18 cellular contexts compared by ENCODE assay signal in the genomic region with DNA sequence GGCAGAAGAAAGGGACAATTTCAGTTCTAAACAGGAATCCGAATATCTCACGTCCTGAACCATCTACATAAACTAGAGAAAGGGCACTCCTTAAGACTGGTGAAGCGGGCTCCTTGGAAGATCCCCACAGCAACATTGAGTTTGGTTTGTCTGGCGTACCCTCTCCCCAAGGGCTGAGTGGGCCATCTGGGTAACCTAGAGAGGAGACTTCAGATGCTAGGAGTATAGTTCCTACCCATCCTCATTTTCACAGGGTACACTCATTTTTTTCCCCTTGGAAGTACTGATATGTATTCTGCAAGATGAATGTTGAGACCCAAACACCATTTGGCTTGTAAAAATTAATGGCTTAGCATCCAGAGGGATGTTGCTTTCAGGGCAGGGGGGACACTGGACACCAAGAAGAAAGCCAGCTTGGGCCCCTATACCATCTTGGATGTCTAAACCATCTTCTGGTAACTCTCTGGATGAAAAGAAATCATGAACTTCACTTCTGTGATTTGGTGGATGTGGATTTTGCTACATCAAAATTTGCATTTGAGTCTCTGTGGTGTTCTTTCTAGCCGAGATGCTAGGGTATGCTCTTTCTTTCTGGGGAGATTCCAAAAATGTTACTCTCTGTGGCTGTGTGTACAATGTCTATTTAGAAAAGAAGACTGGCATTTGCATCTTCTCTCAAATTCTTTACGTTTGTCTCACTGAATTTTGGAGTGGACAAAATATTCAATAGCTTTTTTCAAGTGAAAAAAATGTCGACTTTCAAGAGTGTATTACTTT.
DNase-seq lines count a peak whose midpoint lies in the region; ATAC-seq and TF ChIP-seq lines count a peak whose summit lies in the region.
"Had no signal": no experiment of that assay in that cellular context is flagged by ENCODE, and none has a peak within 500 bp of the region (broad histone marks: within the 10 kb centered on the region; RNA-seq: fewer than 3 reads in every experiment).

No MANE protein-coding gene starts in this region.

- no TSS peak for BruUV-seq in Calu3 (replicated peaks; lab: Mats Ljungman, UMichigan)

- peak; percentile 23 for ATAC-seq in GM19463 (IDR thresholded peaks at IDR 0.05; ENCODE audit: unreplicated experiment)
- no peak for ATAC-seq in gastroesophageal sphincter
- no peak for ATAC-seq in activated T-helper 17 cell treated with anti-CD3 and anti-CD28 coated beads, Interleukin-2, amount 50 U/mL, for 72 hours (replicated peaks)
- ATAC-seq: K562 had no signal

- H3K27ac ChIP-seq in OCI-LY3 (ENCODE audit: low read length) (peak overlapping the region; percentile 96), esophagus muscularis mucosa (replicated peaks in 1 of 4) (peak overlapping the region; percentile 11 to 65 (median 37)), gastroesophageal sphincter (peak overlapping the region in 2 of 4 donors; percentile 25 to 51)
- H3K27ac ChIP-seq: lower lobe of right lung had no signal

- peak overlapping the region; percentile 72 for H3K4me2 ChIP-seq in OCI-LY3 (ENCODE audit: low read length)

- H3K4me3 Mint-ChIP-seq in Calu3 (ENCODE audit: low read depth, unreplicated experiment): no peak overlapping the region
- H3K4me3 Mint-ChIP-seq in activated T-helper 17 cell treated with anti-CD3 and anti-CD28 coated beads, Interleukin-2, amount 50 U/mL, for 72 hours: no peak overlapping the region
- H3K4me3 Mint-ChIP-seq: activated naive CD4-positive, alpha-beta T cell treated with anti-CD3 and anti-CD28 coated beads, Interleukin-2, amount 50 U/mL, for 24 hours had no signal

- no peak for TF ChIP-seq CTCF in Calu3 (IDR thresholded peaks at IDR 0.05; ENCODE audit: unreplicated experiment)
- no peak for TF ChIP-seq CTCF in OCI-LY3 (IDR thresholded peaks at IDR 0.05; ENCODE audit: low read depth, low read length)
- no peak for TF ChIP-seq CTCF in esophagus muscularis mucosa (IDR thresholded peaks at IDR 0.05)
- no peak for TF ChIP-seq CTCF in gastroesophageal sphincter (IDR thresholded peaks at IDR 0.05)
- no peak for TF ChIP-seq CTCF in BE2C (IDR thresholded peaks at IDR 0.05; ENCODE audit: low read depth, low read length)

- H4K20me1 ChIP-seq in OCI-LY3 (ENCODE audit: insufficient read depth, low read length): no peaks in the 10 kb centered on the region

- H3K4me1 ChIP-seq in OCI-LY3 (ENCODE audit: low read length) (peaks cover 97% of the 10 kb centered on the region), esophagus muscularis mucosa (peaks cover 3 to 80% (median 64%) of the 10 kb centered on the region in 4 donors), gastroesophageal sphincter (peaks cover 0 to 87% (median 8%) of the 10 kb centered on the region in 3 donors), BE2C (peaks cover 9% of the 10 kb centered on the region)

- 87% methylated on average over 7 of the region's 7 CpGs for WGBS in esophagus muscularis mucosa
- 79 to 81% methylated on average over 7 of the region's 7 CpGs for WGBS in gastroesophageal sphincter (ENCODE audit: low coverage in 1 of 2), 2 donors

- H3K9me3 Mint-ChIP-seq in Calu3 (ENCODE audit: low read depth, unreplicated experiment): no peaks in the 10 kb centered on the region
- no peaks in the 10 kb centered on the region for H3K9me3 Mint-ChIP-seq in activated T-helper 17 cell treated with anti-CD3 and anti-CD28 coated beads, Interleukin-2, amount 50 U/mL, for 72 hours
- H3K9me3 Mint-ChIP-seq: activated naive CD4-positive, alpha-beta T cell treated with anti-CD3 and anti-CD28 coated beads, Interleukin-2, amount 50 U/mL, for 24 hours had no signal

- H3K36me3 Mint-ChIP-seq in Calu3 (ENCODE audit: insufficient read depth, unreplicated experiment): peaks cover 16% of the 10 kb centered on the region
- H3K36me3 Mint-ChIP-seq in activated T-helper 17 cell treated with anti-CD3 and anti-CD28 coated beads, Interleukin-2, amount 50 U/mL, for 72 hours (ENCODE audit: low read depth): peaks cover 42% of the 10 kb centered on the region

- intact Hi-C loops in Calu3 (cut with micrococcal nuclease; ENCODE audit: unreplicated experiment): loop anchor here (1.0 to 5.0 kb wide), 6 partner anchors 17 to 165 kb away; no protein-coding TSS in a partner anchor
- intact Hi-C loops in esophagus muscularis mucosa (cut with DNase I): no loop called here

- TF ChIP-seq POLR2A in esophagus muscularis mucosa (IDR thresholded peaks at IDR 0.05; ENCODE audit: low read depth) (no peak), gastroesophageal sphincter (IDR thresholded peaks at IDR 0.05) (no peak)

- peak overlapping the region; percentile 91 for H3K27ac Mint-ChIP-seq in Calu3 (ENCODE audit: unreplicated experiment)
- H3K27ac Mint-ChIP-seq in activated T-helper 17 cell treated with anti-CD3 and anti-CD28 coated beads, Interleukin-2, amount 50 U/mL, for 72 hours: no peak overlapping the region
- H3K27ac Mint-ChIP-seq: activated naive CD4-positive, alpha-beta T cell treated with anti-CD3 and anti-CD28 coated beads, Interleukin-2, amount 50 U/mL, for 24 hours had no signal

- no peaks in the 10 kb centered on the region for H3K27me3 Mint-ChIP-seq in Calu3 (ENCODE audit: unreplicated experiment)
- H3K27me3 Mint-ChIP-seq in activated T-helper 17 cell treated with anti-CD3 and anti-CD28 coated beads, Interleukin-2, amount 50 U/mL, for 72 hours: no peaks in the 10 kb centered on the region
- H3K27me3 Mint-ChIP-seq: activated naive CD4-positive, alpha-beta T cell treated with anti-CD3 and anti-CD28 coated beads, Interleukin-2, amount 50 U/mL, for 24 hours had no signal

- no peak for DNase-seq in Calu3
- no peak for DNase-seq in esophagus muscularis mucosa (ENCODE audit: extremely low spot score)
- DNase-seq in NCI-H748 (lab: John Stamatoyannopoulos, UW; ENCODE audit: unreplicated experiment): no peak
- no peak for DNase-seq in BE2C
- DNase-seq: dorsolateral prefrontal cortex; esophagus squamous epithelium; lower lobe of right lung; NCI-H2081; NCI-H526; pancreas; Peyer's patch; stimulated activated CD4-positive, alpha-beta T cell treated with anti-CD3 and anti-CD28 coated beads, Interleukin-2, amount 100 ng/mL, for 48 hours had no signal

- peaks cover 76% of the 10 kb centered on the region for H3K4me1 Mint-ChIP-seq in Calu3 (ENCODE audit: low read depth, unreplicated experiment)
- H3K4me1 Mint-ChIP-seq in activated T-helper 17 cell treated with anti-CD3 and anti-CD28 coated beads, Interleukin-2, amount 50 U/mL, for 72 hours: peaks cover 42% of the 10 kb centered on the region

- H3K9ac ChIP-seq in OCI-LY3 (ENCODE audit: low read length): peak overlapping the region; percentile 93

- H3K4me3 ChIP-seq in OCI-LY3 (ENCODE audit: low read length) (peak overlapping the region; percentile 7; the same call in 1 of the 2 replicates), esophagus muscularis mucosa (no peak overlapping the region), gastroesophageal sphincter (no peak overlapping the region), BE2C (ENCODE audit: low read depth, low read length) (no peak overlapping the region)
- H3K4me3 ChIP-seq: dorsolateral prefrontal cortex, esophagus squamous epithelium, K562, lower lobe of right lung, pancreas, Peyer's patch had no signal

- no peaks in the 10 kb centered on the region for H3K9me3 ChIP-seq in OCI-LY3 (ENCODE audit: insufficient read depth, low read length)
- H3K9me3 ChIP-seq in esophagus muscularis mucosa: no peaks in the 10 kb centered on the region
- no peaks in the 10 kb centered on the region for H3K9me3 ChIP-seq in gastroesophageal sphincter
- H3K9me3 ChIP-seq in BE2C: no peaks in the 10 kb centered on the region
- H3K9me3 ChIP-seq: esophagus squamous epithelium, lower lobe of right lung, pancreas, Peyer's patch had no signal

- H2AFZ ChIP-seq in OCI-LY3 (ENCODE audit: low read depth, low read length): no peak overlapping the region

- H3K36me3 ChIP-seq in OCI-LY3 (replicated peaks; ENCODE audit: low read depth, low read length) (peaks cover 3% of the 10 kb centered on the region), esophagus muscularis mucosa (no peaks in the 10 kb centered on the region), gastroesophageal sphincter (no peaks in the 10 kb centered on the region), BE2C (no peaks in the 10 kb centered on the region)
- H3K36me3 ChIP-seq: esophagus squamous epithelium, lower lobe of right lung, pancreas, Peyer's patch had no signal

- CTCF ChIA-PET in Calu3 (lab: Charles Lee): interaction anchor here (1.7 kb wide), 1 partner anchor 286 kb away, joined by 5 read pairs; no protein-coding TSS in a partner anchor

- no peaks in the 10 kb centered on the region for H3K27me3 ChIP-seq in OCI-LY3 (ENCODE audit: low read depth, low read length)
- H3K27me3 ChIP-seq in esophagus muscularis mucosa: no peaks in the 10 kb centered on the region
- H3K27me3 ChIP-seq in gastroesophageal sphincter: no peaks in the 10 kb centered on the region
- no peaks in the 10 kb centered on the region for H3K27me3 ChIP-seq in BE2C
- H3K27me3 ChIP-seq: dorsolateral prefrontal cortex, esophagus squamous epithelium, pancreas, Peyer's patch had no signal

- no peak for TF ChIP-seq EP300 in esophagus muscularis mucosa (IDR thresholded peaks at IDR 0.05)
- no peak for TF ChIP-seq EP300 in gastroesophageal sphincter (IDR thresholded peaks at IDR 0.05)

- peaks cover 93% of the 10 kb centered on the region for H3K79me2 ChIP-seq in OCI-LY3 (ENCODE audit: low read length)
